1 cellular context compared by ENCODE assay signal in the genomic region with DNA sequence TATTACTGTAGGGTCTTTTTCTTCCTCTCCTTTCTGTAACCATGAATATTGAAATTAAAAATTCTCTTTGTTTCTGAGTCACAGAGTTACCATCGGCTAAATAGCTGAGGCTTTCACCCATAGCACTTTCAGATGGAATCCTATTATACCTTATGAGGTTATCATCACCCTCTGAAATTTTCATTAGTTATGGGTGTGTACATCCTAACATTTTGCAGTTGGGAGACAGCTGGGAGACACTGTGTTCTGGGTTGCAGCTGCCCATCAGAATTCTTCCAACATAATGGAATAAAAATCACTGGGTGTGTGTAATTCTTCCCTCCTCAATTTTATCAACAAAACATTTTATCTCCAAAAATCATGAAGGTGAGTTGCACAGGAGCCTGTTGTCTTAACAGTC.
TF ChIP-seq lines count a peak whose summit lies in the region.

No MANE protein-coding gene starts in this region.

TF ChIP-seq in WTC11, 78 proteins besides CTCF, POLR2A, EP300 and RAD21 (continued from another document):
- TF ChIP-seq, protein P1, sequence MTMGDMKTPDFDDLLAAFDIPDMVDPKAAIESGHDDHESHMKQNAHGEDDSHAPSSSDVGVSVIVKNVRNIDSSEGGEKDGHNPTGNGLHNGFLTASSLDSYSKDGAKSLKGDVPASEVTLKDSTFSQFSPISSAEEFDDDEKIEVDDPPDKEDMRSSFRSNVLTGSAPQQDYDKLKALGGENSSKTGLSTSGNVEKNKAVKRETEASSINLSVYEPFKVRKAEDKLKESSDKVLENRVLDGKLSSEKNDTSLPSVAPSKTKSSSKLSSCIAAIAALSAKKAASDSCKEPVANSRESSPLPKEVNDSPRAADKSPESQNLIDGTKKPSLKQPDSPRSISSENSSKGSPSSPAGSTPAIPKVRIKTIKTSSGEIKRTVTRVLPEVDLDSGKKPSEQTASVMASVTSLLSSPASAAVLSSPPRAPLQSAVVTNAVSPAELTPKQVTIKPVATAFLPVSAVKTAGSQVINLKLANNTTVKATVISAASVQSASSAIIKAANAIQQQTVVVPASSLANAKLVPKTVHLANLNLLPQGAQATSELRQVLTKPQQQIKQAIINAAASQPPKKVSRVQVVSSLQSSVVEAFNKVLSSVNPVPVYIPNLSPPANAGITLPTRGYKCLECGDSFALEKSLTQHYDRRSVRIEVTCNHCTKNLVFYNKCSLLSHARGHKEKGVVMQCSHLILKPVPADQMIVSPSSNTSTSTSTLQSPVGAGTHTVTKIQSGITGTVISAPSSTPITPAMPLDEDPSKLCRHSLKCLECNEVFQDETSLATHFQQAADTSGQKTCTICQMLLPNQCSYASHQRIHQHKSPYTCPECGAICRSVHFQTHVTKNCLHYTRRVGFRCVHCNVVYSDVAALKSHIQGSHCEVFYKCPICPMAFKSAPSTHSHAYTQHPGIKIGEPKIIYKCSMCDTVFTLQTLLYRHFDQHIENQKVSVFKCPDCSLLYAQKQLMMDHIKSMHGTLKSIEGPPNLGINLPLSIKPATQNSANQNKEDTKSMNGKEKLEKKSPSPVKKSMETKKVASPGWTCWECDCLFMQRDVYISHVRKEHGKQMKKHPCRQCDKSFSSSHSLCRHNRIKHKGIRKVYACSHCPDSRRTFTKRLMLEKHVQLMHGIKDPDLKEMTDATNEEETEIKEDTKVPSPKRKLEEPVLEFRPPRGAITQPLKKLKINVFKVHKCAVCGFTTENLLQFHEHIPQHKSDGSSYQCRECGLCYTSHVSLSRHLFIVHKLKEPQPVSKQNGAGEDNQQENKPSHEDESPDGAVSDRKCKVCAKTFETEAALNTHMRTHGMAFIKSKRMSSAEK (CRISPR knock-in tag; IDR thresholded peaks at IDR 0.05; ENCODE audit: borderline replicate concordance) = no peak
- TF ChIP-seq MXD4 (CRISPR knock-in tag; IDR thresholded peaks at IDR 0.05; ENCODE audit: borderline replicate concordance) (no peak), OVOL2 (CRISPR knock-in tag; IDR thresholded peaks at IDR 0.05; ENCODE audit: borderline replicate concordance) (no peak), FOXJ3 (CRISPR knock-in tag; IDR thresholded peaks at IDR 0.05; ENCODE audit: borderline replicate concordance) (no peak), GTF2I (CRISPR knock-in tag; conservative IDR thresholded peaks at IDR 0.05) (no peak), MYBL2 (CRISPR knock-in tag; IDR thresholded peaks at IDR 0.05) (no peak)
- TF ChIP-seq, protein P2, sequence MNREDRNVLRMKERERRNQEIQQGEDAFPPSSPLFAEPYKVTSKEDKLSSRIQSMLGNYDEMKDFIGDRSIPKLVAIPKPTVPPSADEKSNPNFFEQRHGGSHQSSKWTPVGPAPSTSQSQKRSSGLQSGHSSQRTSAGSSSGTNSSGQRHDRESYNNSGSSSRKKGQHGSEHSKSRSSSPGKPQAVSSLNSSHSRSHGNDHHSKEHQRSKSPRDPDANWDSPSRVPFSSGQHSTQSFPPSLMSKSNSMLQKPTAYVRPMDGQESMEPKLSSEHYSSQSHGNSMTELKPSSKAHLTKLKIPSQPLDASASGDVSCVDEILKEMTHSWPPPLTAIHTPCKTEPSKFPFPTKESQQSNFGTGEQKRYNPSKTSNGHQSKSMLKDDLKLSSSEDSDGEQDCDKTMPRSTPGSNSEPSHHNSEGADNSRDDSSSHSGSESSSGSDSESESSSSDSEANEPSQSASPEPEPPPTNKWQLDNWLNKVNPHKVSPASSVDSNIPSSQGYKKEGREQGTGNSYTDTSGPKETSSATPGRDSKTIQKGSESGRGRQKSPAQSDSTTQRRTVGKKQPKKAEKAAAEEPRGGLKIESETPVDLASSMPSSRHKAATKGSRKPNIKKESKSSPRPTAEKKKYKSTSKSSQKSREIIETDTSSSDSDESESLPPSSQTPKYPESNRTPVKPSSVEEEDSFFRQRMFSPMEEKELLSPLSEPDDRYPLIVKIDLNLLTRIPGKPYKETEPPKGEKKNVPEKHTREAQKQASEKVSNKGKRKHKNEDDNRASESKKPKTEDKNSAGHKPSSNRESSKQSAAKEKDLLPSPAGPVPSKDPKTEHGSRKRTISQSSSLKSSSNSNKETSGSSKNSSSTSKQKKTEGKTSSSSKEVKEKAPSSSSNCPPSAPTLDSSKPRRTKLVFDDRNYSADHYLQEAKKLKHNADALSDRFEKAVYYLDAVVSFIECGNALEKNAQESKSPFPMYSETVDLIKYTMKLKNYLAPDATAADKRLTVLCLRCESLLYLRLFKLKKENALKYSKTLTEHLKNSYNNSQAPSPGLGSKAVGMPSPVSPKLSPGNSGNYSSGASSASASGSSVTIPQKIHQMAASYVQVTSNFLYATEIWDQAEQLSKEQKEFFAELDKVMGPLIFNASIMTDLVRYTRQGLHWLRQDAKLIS (CRISPR knock-in tag; IDR thresholded peaks at IDR 0.05; ENCODE audit: borderline replicate concordance) = no peak
